11 cellular contexts compared by ENCODE assay signal in the genomic region with DNA sequence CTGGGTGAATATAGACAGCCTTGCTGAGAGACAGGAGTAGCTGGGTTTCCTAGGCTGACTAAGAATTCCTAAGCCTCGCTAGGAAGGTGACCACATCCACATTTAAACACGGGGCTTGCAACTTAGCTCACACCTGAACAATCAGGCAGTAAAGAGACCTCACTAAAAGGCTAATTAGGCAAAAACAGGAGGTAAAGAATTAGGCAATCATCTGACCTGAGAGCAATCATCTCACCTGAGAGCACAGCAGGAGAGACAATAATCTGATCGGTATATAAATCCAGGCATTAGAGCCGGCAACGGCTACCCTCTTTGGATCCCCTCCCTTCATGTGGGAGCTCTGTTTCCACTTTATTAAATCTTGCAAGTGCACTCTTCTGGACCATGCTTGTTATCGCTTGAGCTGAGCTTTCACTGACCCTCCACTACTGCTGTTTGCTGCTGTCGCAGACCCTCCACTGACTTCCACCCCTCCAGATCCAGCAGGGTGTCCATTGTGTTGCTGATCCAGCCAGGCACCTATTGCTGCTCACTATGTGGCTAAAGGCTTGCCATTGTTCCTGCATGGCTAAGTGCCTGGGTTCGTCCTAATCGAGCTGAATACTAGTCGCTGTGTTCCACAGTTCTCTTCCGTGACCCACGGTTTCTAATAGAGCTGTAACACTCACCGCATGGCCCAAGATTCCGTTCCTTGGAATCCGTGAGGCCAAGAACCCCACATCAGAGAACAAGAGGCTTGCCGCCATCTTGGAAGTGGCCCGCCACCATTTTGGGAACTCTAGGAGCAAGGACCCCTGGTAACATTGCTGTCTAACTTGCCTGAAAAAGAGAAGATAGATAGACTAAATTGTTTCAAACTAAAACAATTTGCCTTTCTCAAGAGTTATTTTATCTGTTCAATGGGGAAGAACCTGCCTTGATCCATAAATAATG.
"Had no signal": no experiment of that assay in that cellular context is flagged by ENCODE, and none has a peak within 500 bp of the region (broad histone marks: within the 10 kb centered on the region; RNA-seq: fewer than 3 reads in every experiment).

No MANE protein-coding gene starts in this region.

- H3K4me1 Mint-ChIP-seq: brain had no signal

- H3K27me3 ChIP-seq: SJCRH30, stomach had no signal

- H3K36me3 Mint-ChIP-seq: brain had no signal

- H3K4me1 ChIP-seq: parathyroid adenoma, SJCRH30, stomach had no signal

- H3K4me3 Mint-ChIP-seq: brain had no signal

- H3K27ac ChIP-seq: parathyroid adenoma, SJCRH30, stomach had no signal

- H3K4me3 ChIP-seq: SJCRH30, stomach had no signal

- H3K27me3 Mint-ChIP-seq: brain had no signal

- DNase-seq: activated CD4-positive, alpha-beta T cell treated with anti-CD3 and anti-CD28 coated beads for 1 hour; activated gamma-delta T cell; dermis blood vessel endothelial cell; retina; SJCRH30; stomach; T-helper 9 cell had no signal

- ATAC-seq: esophagus mucosa, left lobe of liver had no signal

- H3K36me3 ChIP-seq: SJCRH30, stomach had no signal

- H3K9ac ChIP-seq: parathyroid adenoma had no signal

- H3K27ac Mint-ChIP-seq: brain had no signal

- H3K9me3 ChIP-seq: SJCRH30, stomach had no signal
